Comparison of ENCODE assay signal across 1 cellular context in the genomic region with DNA sequence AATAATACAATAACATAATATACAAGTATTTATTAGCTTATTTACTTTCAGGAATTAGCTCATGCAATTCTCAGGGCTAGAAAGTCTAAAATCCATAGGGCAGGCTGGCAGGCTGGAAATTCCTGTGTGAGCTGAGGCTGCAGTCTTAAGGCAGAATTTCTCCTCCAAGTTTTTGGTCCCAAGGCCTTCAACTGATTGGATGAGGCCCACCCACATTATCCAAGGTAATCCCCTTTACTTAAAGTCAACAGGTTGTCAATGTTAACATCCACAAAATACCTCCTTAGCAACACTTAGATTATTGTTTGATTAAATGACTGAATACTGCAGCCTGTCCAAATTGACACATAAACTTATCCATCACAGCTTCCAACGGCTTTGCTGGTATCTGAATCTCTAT.
TF ChIP-seq lines count a peak whose summit lies in the region.

No MANE protein-coding gene starts in this region.

TF ChIP-seq in HEK293, 187 proteins besides CTCF, POLR2A, EP300 and RAD21 (continued from another document):
- TF ChIP-seq ZNF148 (tag by site-specific recombination; IDR thresholded peaks at IDR 0.05; ENCODE audit: borderline replicate concordance) (no peak), PRDM1 (tag by site-specific recombination; IDR thresholded peaks at IDR 0.05) (no peak), ZFHX2 (tag by site-specific recombination; conservative IDR thresholded peaks at IDR 0.05) (no peak), ZBTB8A (tag by site-specific recombination; IDR thresholded peaks at IDR 0.05) (no peak), ZNF341 (tag by site-specific recombination; IDR thresholded peaks at IDR 0.05; ENCODE audit: low read depth) (no peak), ZNF10 (tag by site-specific recombination; IDR thresholded peaks at IDR 0.05) (peak; percentile 97)
